1 cellular context compared by ENCODE assay signal in the genomic region with DNA sequence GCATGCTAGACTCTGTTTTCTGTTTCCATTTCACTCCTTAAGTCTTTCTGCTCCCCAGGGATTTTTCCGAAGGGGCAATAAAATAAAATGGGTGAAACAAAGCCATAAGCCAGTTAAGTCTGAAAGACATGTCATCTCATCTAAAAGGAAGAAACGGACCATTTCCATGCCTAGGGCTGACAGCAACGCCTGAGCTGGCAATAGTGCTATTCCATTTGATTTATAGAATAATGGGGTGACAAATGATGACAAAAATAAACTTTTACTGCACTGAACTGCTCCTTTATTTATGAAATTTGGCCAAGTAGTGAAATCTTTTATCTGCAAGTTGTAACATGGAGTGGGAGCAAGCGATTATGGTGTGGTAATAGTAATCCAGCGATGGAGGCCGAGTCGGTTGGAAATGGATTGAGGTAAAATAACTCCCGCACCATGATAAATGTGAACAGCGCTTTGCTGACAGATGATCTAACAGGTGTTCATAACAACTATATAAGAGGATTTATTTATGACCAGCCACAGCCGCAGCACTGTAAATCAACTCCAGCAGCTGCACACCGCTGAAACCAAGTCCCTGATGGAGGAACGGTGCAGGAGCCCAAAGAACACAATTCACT.
TF ChIP-seq lines count a peak whose summit lies in the region.

No MANE protein-coding gene starts in this region.

TF ChIP-seq in HEK293, 187 proteins besides CTCF, POLR2A, EP300 and RAD21 (continued from another document):
- TF ChIP-seq ZNF202 (tag by site-specific recombination; IDR thresholded peaks at IDR 0.05; ENCODE audit: borderline replicate concordance) (no peak), ZNF138 (tag by site-specific recombination; IDR thresholded peaks at IDR 0.05; ENCODE audit: borderline replicate concordance) (no peak), TCF7L2 (IDR thresholded peaks at IDR 0.05; ENCODE audit: borderline replicate concordance, low read depth, low read length) (no peak; the same call in 1 of the 2 replicates), ZNF404 (tag by site-specific recombination; IDR thresholded peaks at IDR 0.05) (no peak), ZNF626 (tag by site-specific recombination; IDR thresholded peaks at IDR 0.05) (0 out of 2 replicates have a peak, but pooled peaks have one; percentile 68), ZFP69B (tag by site-specific recombination; IDR thresholded peaks at IDR 0.05) (0 out of 2 replicates have a peak, but pooled peaks have one; percentile 56), YY1 (tag by site-specific recombination; IDR thresholded peaks at IDR 0.05) (peak; percentile 70), ZNF624 (tag by site-specific recombination; IDR thresholded peaks at IDR 0.05) (no peak), RBAK (tag by site-specific recombination; IDR thresholded peaks at IDR 0.05) (no peak), ZNF24 (tag by site-specific recombination; IDR thresholded peaks at IDR 0.05) (peak; percentile 96), KLF7 (tag by site-specific recombination; IDR thresholded peaks at IDR 0.05; ENCODE audit: borderline replicate concordance) (peak; percentile 36), ZNF561 (tag by site-specific recombination; IDR thresholded peaks at IDR 0.05; ENCODE audit: borderline replicate concordance) (peak; percentile 97), BCL11B (tag by site-specific recombination; IDR thresholded peaks at IDR 0.05; ENCODE audit: low read depth) (peak; percentile 87; the same call in 1 of the 2 replicates), ZNF610 (tag by site-specific recombination; IDR thresholded peaks at IDR 0.05; ENCODE audit: borderline replicate concordance) (peak; percentile 70), GLIS2 (tag by site-specific recombination; IDR thresholded peaks at IDR 0.05) (no peak), ZNF555 (tag by site-specific recombination; conservative IDR thresholded peaks at IDR 0.05) (no peak), ZNF664 (tag by site-specific recombination; IDR thresholded peaks at IDR 0.05) (peak; percentile 99)
- TF ChIP-seq, protein P1, sequence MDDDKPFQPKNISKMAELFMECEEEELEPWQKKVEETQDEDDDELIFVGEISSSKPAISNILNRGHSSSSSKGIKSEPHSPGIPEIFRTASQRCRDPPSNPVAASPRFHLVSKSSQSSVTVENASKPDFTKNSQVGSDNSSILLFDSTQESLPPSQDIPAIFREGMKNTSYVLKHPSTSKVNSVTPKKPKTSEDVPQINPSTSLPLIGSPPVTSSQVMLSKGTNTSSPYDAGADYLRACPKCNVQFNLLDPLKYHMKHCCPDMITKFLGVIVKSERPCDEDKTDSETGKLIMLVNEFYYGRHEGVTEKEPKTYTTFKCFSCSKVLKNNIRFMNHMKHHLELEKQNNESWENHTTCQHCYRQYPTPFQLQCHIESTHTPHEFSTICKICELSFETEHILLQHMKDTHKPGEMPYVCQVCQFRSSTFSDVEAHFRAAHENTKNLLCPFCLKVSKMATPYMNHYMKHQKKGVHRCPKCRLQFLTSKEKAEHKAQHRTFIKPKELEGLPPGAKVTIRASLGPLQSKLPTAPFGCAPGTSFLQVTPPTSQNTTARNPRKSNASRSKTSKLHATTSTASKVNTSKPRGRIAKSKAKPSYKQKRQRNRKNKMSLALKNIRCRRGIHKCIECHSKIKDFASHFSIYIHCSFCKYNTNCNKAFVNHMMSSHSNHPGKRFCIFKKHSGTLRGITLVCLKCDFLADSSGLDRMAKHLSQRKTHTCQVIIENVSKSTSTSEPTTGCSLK (tag by site-specific recombination; IDR thresholded peaks at IDR 0.05) = no peak
